ENCODE assay signal across 11 cellular contexts in the genomic region with DNA sequence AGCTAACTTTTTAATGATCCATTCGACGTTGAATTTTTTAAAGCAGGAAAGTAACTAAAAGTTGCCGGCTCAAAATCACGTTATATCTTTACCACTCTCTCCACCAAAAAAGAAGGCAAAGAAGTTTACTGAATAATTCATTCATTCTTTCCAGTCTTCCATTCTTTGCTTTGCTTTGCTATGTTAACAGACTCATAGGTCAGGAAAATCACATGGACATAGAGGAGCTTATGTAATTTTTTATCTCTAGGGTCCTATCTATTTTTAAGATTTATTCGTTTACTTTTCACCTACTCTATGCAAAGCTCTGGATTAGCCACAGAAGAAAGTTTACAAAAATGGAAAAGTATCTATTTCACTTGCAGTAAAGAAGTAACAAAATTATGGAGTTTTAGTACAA. TPM values are rescaled to one million over a fixed set of nuclear protein-coding genes. Genes with fewer than 3 reads are reported as not detected.
"Had no signal": no experiment of that assay in that cellular context is flagged by ENCODE, and none has a peak within 500 bp of the region (broad histone marks: within the 10 kb centered on the region; RNA-seq: fewer than 3 reads in every experiment).

No MANE protein-coding gene starts in this region.

- ATAC-seq: GM23338, HCT116 had no signal

- H3K4me1 Mint-ChIP-seq: H9 had no signal

- DNase-seq: GM23248, GOT3, H7, H9, HCEC 1CT, HFFc6 had no signal

- FAIRE-seq: H54 had no signal

- H3K9ac ChIP-seq: GM23248 had no signal

- H2AFZ ChIP-seq: GM23248, GM23338 had no signal

- H3K4me2 ChIP-seq: GM23338 had no signal

- H3K36me3 ChIP-seq: HAP-1 had no signal

- H3K4me1 ChIP-seq: HAP-1 had no signal

- H3K9me3 ChIP-seq: HAP-1 had no signal

- H3K27ac ChIP-seq: GM23248 had no signal

- H3K4me3 Mint-ChIP-seq: GM23338, H9, HFFc6 had no signal

- H3K27ac Mint-ChIP-seq: GM23338, H9, HFFc6 had no signal

- H3K4me3 ChIP-seq: GM23248, GM23338, HAP-1 had no signal

- H3K9me3 Mint-ChIP-seq: GM23338, H9, HFFc6 had no signal

RNA-seq across cellular contexts. Expression of a gene that starts 52.6 kb away (rescaled TPM):
- total RNA-seq: GM23248, GM23338, H4, H9 had no signal
- polyA plus RNA-seq: GM23248, GM23338 had no signal
